ENCODE assay signal across 9 cellular contexts in genomic region chr2:205563646-205564045, GRCh38.
DNase-seq lines count a peak whose midpoint lies in the region; ATAC-seq and TF ChIP-seq lines count a peak whose summit lies in the region.
"Had no signal": no experiment of that assay in that cellular context is flagged by ENCODE, and none has a peak within 500 bp of the region (broad histone marks: within the 10 kb centered on the region; RNA-seq: fewer than 3 reads in every experiment).

No MANE protein-coding gene starts in this region.

- DNase-seq in Jurkat, Clone E6-1 (ENCODE audit: low read depth, low spot score), result peak; percentile 16
- no peak for DNase-seq in brain microvascular endothelial cell
- DNase-seq in mesendoderm, result peak; percentile 66
- DNase-seq in CD4-positive, alpha-beta T cell, result no peak
- DNase-seq in NCI-H1694 (lab: John Stamatoyannopoulos, UW), result no peak
- DNase-seq: NCI-H1694 treated with DMSO at 0.1 percent for 48 hours had no signal

- H2BK15ac ChIP-seq in mesendoderm (replicated peaks; ENCODE audit: low read depth), result no peak overlapping the region

- WGBS in mesendoderm (ENCODE audit: extremely low coverage, insufficient coverage, low lambda C conversion rate), result no CpG with 5 or more reads among the region's 2 CpGs

- no peak for ATAC-seq in GM21619 (IDR thresholded peaks at IDR 0.05; ENCODE audit: unreplicated experiment)
- no peak for ATAC-seq in CD4-positive, alpha-beta T cell (ENCODE audit: poor library complexity)
- ATAC-seq in activated T-helper 17 cell treated with anti-CD3 and anti-CD28 coated beads, Interleukin-2, amount 50 U/mL, for 72 hours (replicated peaks), result no peak

- H3K4me2 ChIP-seq in DOHH2 (ENCODE audit: low read length) (no peak overlapping the region), mesendoderm (ENCODE audit: low read length) (no peak overlapping the region)

- H3K27me3 ChIP-seq in DOHH2 (ENCODE audit: control insufficient read depth, low read length), result no peaks in the 10 kb centered on the region
- H3K27me3 ChIP-seq in brain microvascular endothelial cell (replicated peaks), result no peaks in the 10 kb centered on the region
- no peaks in the 10 kb centered on the region for H3K27me3 ChIP-seq in mesendoderm (ENCODE audit: insufficient read depth, low read length, poor library complexity)
- H3K27me3 ChIP-seq in CD4-positive, alpha-beta T cell (ENCODE audit: control insufficient read depth, insufficient read depth, low read length), result no peaks in the 10 kb centered on the region

- TF ChIP-seq CTCF in DOHH2 (IDR thresholded peaks at IDR 0.05; ENCODE audit: low read depth, low read length, poor library complexity, severe bottlenecking), result peak; percentile 67
- peak; percentile 52 for TF ChIP-seq CTCF in brain microvascular endothelial cell (IDR thresholded peaks at IDR 0.05; ENCODE audit: low read depth, low read length, missing control alignments)
- no peak for TF ChIP-seq CTCF in CD4-positive, alpha-beta T cell (IDR thresholded peaks at IDR 0.05)

- H3K9ac ChIP-seq in mesendoderm (ENCODE audit: low read length), result no peak overlapping the region

- no peak overlapping the region for H3K27ac Mint-ChIP-seq in CD4-positive, alpha-beta T cell
- no peak overlapping the region for H3K27ac Mint-ChIP-seq in activated T-helper 17 cell treated with anti-CD3 and anti-CD28 coated beads, Interleukin-2, amount 50 U/mL, for 72 hours

- in situ Hi-C loops in brain microvascular endothelial cell (cut with HindIII; ENCODE audit: low pct_ligation_motif_present, low sequenced_read_pairs), result no loop called here

- intact Hi-C loops in CD4-positive, alpha-beta T cell (cut with DNase I, micrococcal nuclease), result no loop called here

- H3K9me3 Mint-ChIP-seq in CD4-positive, alpha-beta T cell, result no peaks in the 10 kb centered on the region
- no peaks in the 10 kb centered on the region for H3K9me3 Mint-ChIP-seq in activated T-helper 17 cell treated with anti-CD3 and anti-CD28 coated beads, Interleukin-2, amount 50 U/mL, for 72 hours

- no peak overlapping the region for H3K4me3 ChIP-seq in DOHH2 (ENCODE audit: low read length)
- no peak overlapping the region for H3K4me3 ChIP-seq in Jurkat, Clone E6-1 (ENCODE audit: low read length)
- H3K4me3 ChIP-seq in brain microvascular endothelial cell (ENCODE audit: low read depth, low read length), result no peak overlapping the region
- H3K4me3 ChIP-seq in mesendoderm (ENCODE audit: low read length), result no peak overlapping the region

- no peaks in the 10 kb centered on the region for H3K36me3 Mint-ChIP-seq in CD4-positive, alpha-beta T cell (ENCODE audit: low read depth)
- H3K36me3 Mint-ChIP-seq in activated T-helper 17 cell treated with anti-CD3 and anti-CD28 coated beads, Interleukin-2, amount 50 U/mL, for 72 hours (ENCODE audit: low read depth), result no peaks in the 10 kb centered on the region

- H3K27ac ChIP-seq in DOHH2 (ENCODE audit: low read depth, low read length) (no peak overlapping the region), brain microvascular endothelial cell (no peak overlapping the region), mesendoderm (ENCODE audit: low read depth, low read length) (no peak overlapping the region)
- H3K27ac ChIP-seq in CD4-positive, alpha-beta T cell (ENCODE audit: low read depth, low read length), result no peak overlapping the region

- POLR2A ChIA-PET in CD4-positive, alpha-beta T cell (lab: Charles Lee), result no interaction called here

- no peak overlapping the region for H3K18ac ChIP-seq in mesendoderm (ENCODE audit: low read length)

- H3K56ac ChIP-seq in mesendoderm (ENCODE audit: low read length), result no peak overlapping the region

- H4K20me1 ChIP-seq in DOHH2 (ENCODE audit: control insufficient read depth, insufficient read depth, low read depth, low read length), result no peaks in the 10 kb centered on the region

- H3K36me3 ChIP-seq in DOHH2 (ENCODE audit: control insufficient read depth, low read length), result no peaks in the 10 kb centered on the region
- H3K36me3 ChIP-seq in brain microvascular endothelial cell (replicated peaks), result no peaks in the 10 kb centered on the region
- H3K36me3 ChIP-seq in mesendoderm (ENCODE audit: control insufficient read depth, insufficient read depth, low read length), result no peaks in the 10 kb centered on the region

- H2AK5ac ChIP-seq in mesendoderm (ENCODE audit: low read length), result no peak overlapping the region

- CTCF ChIA-PET in CD4-positive, alpha-beta T cell (lab: Charles Lee), result no interaction called here

- H3K9me2 ChIP-seq in DOHH2 (replicated peaks; ENCODE audit: control insufficient read depth, low read length), result no peaks in the 10 kb centered on the region; the same call in 1 of the 2 replicates

- no peak overlapping the region for H3K4ac ChIP-seq in mesendoderm (ENCODE audit: low read depth, low read length)

- H3K79me1 ChIP-seq in mesendoderm (ENCODE audit: low read length), result no peaks in the 10 kb centered on the region

- H3K4me1 ChIP-seq in DOHH2 (ENCODE audit: control insufficient read depth, low read length) (no peaks in the 10 kb centered on the region), mesendoderm (ENCODE audit: control insufficient read depth, low read depth, low read length) (no peaks in the 10 kb centered on the region)

- no peak overlapping the region for H2BK120ac ChIP-seq in mesendoderm (ENCODE audit: low read depth, low read length)

- H3K27me3 Mint-ChIP-seq in CD4-positive, alpha-beta T cell, result no peaks in the 10 kb centered on the region
- no peaks in the 10 kb centered on the region for H3K27me3 Mint-ChIP-seq in activated T-helper 17 cell treated with anti-CD3 and anti-CD28 coated beads, Interleukin-2, amount 50 U/mL, for 72 hours

- H3K4me1 Mint-ChIP-seq in CD4-positive, alpha-beta T cell (ENCODE audit: low read depth), result no peaks in the 10 kb centered on the region
- H3K4me1 Mint-ChIP-seq in activated T-helper 17 cell treated with anti-CD3 and anti-CD28 coated beads, Interleukin-2, amount 50 U/mL, for 72 hours, result no peaks in the 10 kb centered on the region

- H2BK5ac ChIP-seq in mesendoderm (ENCODE audit: low read length), result no peak overlapping the region

- H4K5ac ChIP-seq in mesendoderm (ENCODE audit: low read length), result no peak overlapping the region

- H3F3A ChIP-seq in DOHH2 (ENCODE audit: control insufficient read depth, insufficient read depth), result no peaks in the 10 kb centered on the region

- H3K4me3 Mint-ChIP-seq in CD4-positive, alpha-beta T cell, result no peak overlapping the region
- H3K4me3 Mint-ChIP-seq in activated T-helper 17 cell treated with anti-CD3 and anti-CD28 coated beads, Interleukin-2, amount 50 U/mL, for 72 hours, result no peak overlapping the region

- H3K9me3 ChIP-seq in DOHH2 (ENCODE audit: control insufficient read depth, insufficient read depth, low read length), result no peaks in the 10 kb centered on the region
- H3K9me3 ChIP-seq in CD4-positive, alpha-beta T cell (ENCODE audit: control insufficient read depth, low read length), result no peaks in the 10 kb centered on the region

- H3K79me2 ChIP-seq in DOHH2 (ENCODE audit: control insufficient read depth, low read length) (no peaks in the 10 kb centered on the region), mesendoderm (ENCODE audit: control insufficient read depth, insufficient read depth, low read length) (no peaks in the 10 kb centered on the region)

- H4K8ac ChIP-seq in mesendoderm (ENCODE audit: low read depth, low read length), result no peak overlapping the region

- no peak overlapping the region for H3K23ac ChIP-seq in mesendoderm (ENCODE audit: low read length)

Comparison
In these comparisons a context has a peak if more than half of its experiments do, and no peak if none do; other contexts are left out.
1. DNase-seq: peak in Jurkat, Clone E6-1 (single experiment) and mesendoderm (single experiment); none in brain microvascular endothelial cell (single experiment), CD4-positive, alpha-beta T cell (0 of 10) and NCI-H1694 (single experiment).